In the genomic region with DNA sequence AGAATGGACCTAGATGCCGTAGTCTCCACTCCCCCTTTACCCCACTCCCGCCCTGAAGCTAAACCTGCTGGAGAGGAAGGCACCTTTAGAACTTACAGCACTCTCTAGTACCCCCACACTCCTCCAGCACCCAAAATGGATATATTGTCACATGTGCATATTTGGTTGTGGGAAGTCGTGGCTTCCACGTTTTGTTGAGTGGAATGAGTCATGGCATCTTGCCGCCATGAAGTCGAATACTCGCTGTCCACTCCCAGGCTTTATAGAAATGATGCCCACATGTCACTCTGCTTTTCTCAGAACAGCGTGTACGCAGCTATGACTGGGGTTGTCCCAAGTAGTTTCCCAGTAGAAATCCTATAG, we compare ENCODE assay signal across 1 cellular context.
TF ChIP-seq lines count a peak whose summit lies in the region.

No MANE protein-coding gene starts in this region.

TF ChIP-seq in H1, 55 proteins besides CTCF, POLR2A, EP300 and RAD21:
- no peak for TF ChIP-seq BRCA1 (IDR thresholded peaks at IDR 0.05; ENCODE audit: low read depth, low read length)
- peak in 1 of 2 experiments; percentile 12; a peak in 1 of 4 replicates for TF ChIP-seq HDAC2 (IDR thresholded peaks at IDR 0.05; ENCODE audit: borderline replicate concordance in 1 of 2, low read depth in 2 of 2, low read length in 2 of 2)
- TF ChIP-seq PHF8 (conservative IDR thresholded peaks at IDR 0.05; ENCODE audit: low read depth, low read length) = peak; percentile 14; the same call in 1 of the 2 replicates
TF ChIP-seq in H1: peak in this region for 2.
